Comparison of ENCODE assay signal across 19 cellular contexts in genomic region chr1:8392522-8392921, GRCh38.
DNase-seq lines count a peak whose midpoint lies in the region; ATAC-seq and TF ChIP-seq lines count a peak whose summit lies in the region.
"Had no signal": no experiment of that assay in that cellular context is flagged by ENCODE, and none has a peak within 500 bp of the region (broad histone marks: within the 10 kb centered on the region; RNA-seq: fewer than 3 reads in every experiment).

No MANE protein-coding gene starts in this region.

- H3K4me3 ChIP-seq in cardiac muscle cell = no peak overlapping the region
- no peak overlapping the region for H3K4me3 ChIP-seq in right atrium auricular region
- H3K4me3 ChIP-seq: left lung, mucosa of descending colon, suprapubic skin had no signal

- H3K36me3 Mint-ChIP-seq in WTC11 (peaks cover 3% of the 10 kb centered on the region; the same call in 1 of the 2 replicates), type B pancreatic cell (peaks cover 42% of the 10 kb centered on the region)

- CTCF ChIA-PET in WTC11 (lab: Charles Lee) = no interaction called here

- H3K27ac Mint-ChIP-seq in WTC11 = 0 out of 2 replicates have a peak overlapping the region, but pooled peaks have one; percentile 13
- peak overlapping the region; percentile 50 for H3K27ac Mint-ChIP-seq in type B pancreatic cell
- H3K27ac Mint-ChIP-seq: activated T-helper 2 cell treated with anti-CD3 and anti-CD28 coated beads, Interferon-gamma antibody, Interleukin-2, Interleukin-4, amounts not matched to agents 10 μg/mL and 5 μg/mL and 100 μg/mL, durations not matched to agents 14 hours and 24 hours and 36 hours had no signal

- POLR2A ChIA-PET in WTC11 (lab: Charles Lee) = interaction anchor here (0.6 kb wide), 1 partner anchor 24 kb away, joined by 5 read pairs; no protein-coding TSS in a partner anchor

- H3K27me3 Mint-ChIP-seq in WTC11 (ENCODE audit: low read depth) (no peaks in the 10 kb centered on the region), type B pancreatic cell (no peaks in the 10 kb centered on the region)

- no peaks in the 10 kb centered on the region for H3K27me3 ChIP-seq in cardiac muscle cell
- no peaks in the 10 kb centered on the region for H3K27me3 ChIP-seq in right atrium auricular region
- H3K27me3 ChIP-seq: left lung, neutrophil, suprapubic skin had no signal

- intact Hi-C loops in cardiac septum (cut with DNase I) = no loop called here

- no peak for TF ChIP-seq CTCF in cardiac muscle cell (IDR thresholded peaks at IDR 0.05; ENCODE audit: low read depth, low read length)
- TF ChIP-seq CTCF in WTC11 (IDR thresholded peaks at IDR 0.05) = no peak
- TF ChIP-seq CTCF in right atrium auricular region (IDR thresholded peaks at IDR 0.05) = no peak
- no peak for TF ChIP-seq CTCF in type B pancreatic cell (conservative IDR thresholded peaks at IDR 0.05)

- no peaks in the 10 kb centered on the region for H3K9me3 Mint-ChIP-seq in WTC11
- peaks cover 3% of the 10 kb centered on the region for H3K9me3 Mint-ChIP-seq in type B pancreatic cell
- H3K9me3 Mint-ChIP-seq: activated T-helper 2 cell treated with anti-CD3 and anti-CD28 coated beads, Interferon-gamma antibody, Interleukin-2, Interleukin-4, amounts not matched to agents 10 μg/mL and 5 μg/mL and 100 μg/mL, durations not matched to agents 14 hours and 24 hours and 36 hours had no signal

- H3K9me3 ChIP-seq in cardiac muscle cell (ENCODE audit: low read depth) (no peaks in the 10 kb centered on the region), right atrium auricular region (no peaks in the 10 kb centered on the region)
- H3K9me3 ChIP-seq: left lung, mucosa of descending colon, neutrophil, suprapubic skin had no signal

- peak overlapping the region; percentile 9 for H3K27ac ChIP-seq in cardiac muscle cell
- peak overlapping the region; percentile 15 to 86 for H3K27ac ChIP-seq in right atrium auricular region
- H3K27ac ChIP-seq: KMS-11, left lung, neutrophil, suprapubic skin had no signal

- no peaks in the 10 kb centered on the region for H3K36me3 ChIP-seq in cardiac muscle cell
- H3K36me3 ChIP-seq in right atrium auricular region = peaks cover 28% of the 10 kb centered on the region

- H3K4me3 Mint-ChIP-seq in WTC11 (no peak overlapping the region), type B pancreatic cell (no peak overlapping the region)

- H3K4me1 Mint-ChIP-seq in WTC11 = peaks cover 54% of the 10 kb centered on the region
- peaks cover 59% of the 10 kb centered on the region for H3K4me1 Mint-ChIP-seq in type B pancreatic cell (ENCODE audit: unreplicated experiment)

- ATAC-seq in WTC11 = no peak
- ATAC-seq: left lung, mucosa of descending colon had no signal

- H3K4me1 ChIP-seq in cardiac muscle cell (ENCODE audit: low read depth) (peaks cover 47% of the 10 kb centered on the region), right atrium auricular region (peaks cover 0 to 85% of the 10 kb centered on the region in 2 donors)

- DNase-seq in cardiac muscle cell (ENCODE audit: low read depth in 1 of 2, low spot score in 1 of 2) (peak in 1 of 2 donors; percentile 66), cardiac septum (ENCODE audit: low spot score) (no peak), WTC11 (ENCODE audit: low spot score) (no peak), right atrium auricular region (ENCODE audit: low spot score) (no peak), type B pancreatic cell (ENCODE audit: extremely low spot score, unreplicated experiment) (no peak), NCI-H748 (lab: John Stamatoyannopoulos, UW; ENCODE audit: unreplicated experiment) (no peak), NCI-H146 treated with DMSO at 0.1 percent for 48 hours (lab: John Stamatoyannopoulos, UW; ENCODE audit: unreplicated experiment) (no peak), HT-29 (ENCODE audit: low spot score) (no peak)
- DNase-seq: activated CD4-positive, alpha-beta T cell treated with anti-CD3 and anti-CD28 coated beads, Interleukin-2, amount 50 U/mL, for 4 hours; amniotic stem cell; left lung; mucosa of descending colon; NCI-H1048; NCI-H2081; NCI-H446 had no signal

TF ChIP-seq in WTC11, 78 proteins besides CTCF, POLR2A, EP300 and RAD21:
- TF ChIP-seq ATF6 (CRISPR knock-in tag; IDR thresholded peaks at IDR 0.05) (no peak), ZBTB21 (CRISPR knock-in tag; IDR thresholded peaks at IDR 0.05; ENCODE audit: borderline replicate concordance) (no peak), CBFB (CRISPR knock-in tag; IDR thresholded peaks at IDR 0.05; ENCODE audit: low read depth) (no peak), ARID4B (CRISPR knock-in tag; IDR thresholded peaks at IDR 0.05; ENCODE audit: borderline replicate concordance) (no peak), TEAD4 (CRISPR knock-in tag; IDR thresholded peaks at IDR 0.05) (no peak), FOXJ3 (CRISPR knock-in tag; IDR thresholded peaks at IDR 0.05; ENCODE audit: borderline replicate concordance) (no peak), NFATC4 (CRISPR knock-in tag; IDR thresholded peaks at IDR 0.05) (no peak), IRF2 (CRISPR knock-in tag; IDR thresholded peaks at IDR 0.05; ENCODE audit: borderline replicate concordance, low read depth) (no peak), MLX (CRISPR knock-in tag; IDR thresholded peaks at IDR 0.05) (no peak), JAZF1 (CRISPR knock-in tag; IDR thresholded peaks at IDR 0.05) (no peak), NR2C2 (CRISPR knock-in tag; IDR thresholded peaks at IDR 0.05) (no peak), ZNF121 (CRISPR knock-in tag; IDR thresholded peaks at IDR 0.05) (no peak), ETV6 (CRISPR knock-in tag; IDR thresholded peaks at IDR 0.05) (no peak), GRHL2 (CRISPR knock-in tag; IDR thresholded peaks at IDR 0.05; ENCODE audit: insufficient replicate concordance, severe bottlenecking) (no peak), TP53 (CRISPR knock-in tag; IDR thresholded peaks at IDR 0.05) (no peak), PREB (CRISPR knock-in tag; IDR thresholded peaks at IDR 0.05; ENCODE audit: borderline replicate concordance) (no peak)
